In the genomic region with DNA sequence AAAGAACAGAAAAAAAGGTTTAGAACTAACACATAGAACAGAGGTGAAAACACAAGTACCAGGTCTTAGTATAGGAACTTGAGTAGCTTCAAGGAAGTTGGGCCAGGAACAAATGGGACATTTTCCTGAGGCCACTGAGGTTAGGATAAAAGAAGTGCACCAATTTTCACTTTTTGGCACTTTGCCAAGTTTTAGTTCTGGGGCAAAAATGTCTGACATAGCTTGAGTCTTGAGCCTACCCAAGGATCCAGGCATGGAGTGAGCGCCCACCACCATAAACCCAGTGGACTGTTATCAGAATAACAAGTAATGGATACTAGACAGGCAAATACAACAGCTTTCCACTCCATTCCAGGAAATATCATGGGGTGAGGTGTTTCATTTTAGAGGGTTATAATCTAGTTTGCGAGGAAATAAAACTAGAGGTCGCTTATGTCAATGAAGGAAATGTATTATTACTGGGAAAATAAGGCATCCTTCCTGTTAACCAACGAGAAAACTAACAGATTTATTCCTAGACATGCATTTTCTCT, we compare ENCODE assay signal across 17 cellular contexts.
"Had no signal": no experiment of that assay in that cellular context is flagged by ENCODE, and none has a peak within 500 bp of the region (broad histone marks: within the 10 kb centered on the region; RNA-seq: fewer than 3 reads in every experiment).

No MANE protein-coding gene starts in this region.

- H3K4me3 ChIP-seq: esophagus squamous epithelium, gastroesophageal sphincter, left ventricle myocardium inferior, lower lobe of right lung, ovary, right atrium auricular region, testis, tibial nerve, upper lobe of right lung, vagina had no signal

- H3K27me3 ChIP-seq: ovary, right atrium auricular region, testis, tibial nerve, upper lobe of right lung, vagina had no signal

- ATAC-seq: effector memory CD8-positive, alpha-beta T cell; gastroesophageal sphincter; lower lobe of right lung; natural killer cell; stimulated activated memory B cell treated with anti-CD40 and anti-IgM and Interleukin-4, amounts not matched to agents 10 μg/mL and 1 μg/mL and 100 μg/mL, for 72 hours; upper lobe of right lung had no signal

- H3K4me1 ChIP-seq: esophagus squamous epithelium, gastroesophageal sphincter, left ventricle myocardium inferior, lower lobe of right lung, right atrium auricular region, testis, tibial nerve, upper lobe of right lung, vagina had no signal

- H3K27ac ChIP-seq: esophagus squamous epithelium, gastroesophageal sphincter, left ventricle myocardium inferior, lower lobe of right lung, ovary, right atrium auricular region, testis, tibial nerve, upper lobe of right lung, vagina had no signal

- H3K9me3 ChIP-seq: gastroesophageal sphincter, left ventricle myocardium inferior, lower lobe of right lung, ovary, right atrium auricular region, testis, tibial nerve, upper lobe of right lung, vagina had no signal

- DNase-seq: effector memory CD8-positive, alpha-beta T cell; esophagus squamous epithelium; foreskin fibroblast; glutamatergic neuron; islet precursor cell; left ventricle myocardium inferior; lower lobe of right lung; natural killer cell; ovary; stimulated activated CD4-positive, alpha-beta T cell treated with anti-CD3 and anti-CD28 coated beads, Interleukin-4, amount 100 ng/mL, for 24 hours; testis; upper lobe of right lung had no signal

- H3K36me3 ChIP-seq: esophagus squamous epithelium, gastroesophageal sphincter, left ventricle myocardium inferior, lower lobe of right lung, ovary, right atrium auricular region, tibial nerve, upper lobe of right lung, vagina had no signal
